1 cellular context compared by ENCODE assay signal in genomic region chr6:119476024-119476423, GRCh38.
TF ChIP-seq lines count a peak whose summit lies in the region.

No MANE protein-coding gene starts in this region.

TF ChIP-seq in K562, 482 proteins besides CTCF, POLR2A, EP300 and RAD21:
- TF ChIP-seq SMC3 (conservative IDR thresholded peaks at IDR 0.05; ENCODE audit: insufficient read depth, low read depth, low read length) = no peak
- no peak for TF ChIP-seq ZNF764 (CRISPR knock-in tag; IDR thresholded peaks at IDR 0.05; ENCODE audit: low read depth)
- no peak for TF ChIP-seq TRIM24 (IDR thresholded peaks at IDR 0.05)
- no peak for TF ChIP-seq FOXA1 (IDR thresholded peaks at IDR 0.05; ENCODE audit: borderline replicate concordance)
- no peak for TF ChIP-seq ILF3 (IDR thresholded peaks at IDR 0.05; ENCODE audit: borderline replicate concordance)
